17 cellular contexts compared by ENCODE assay signal in genomic region chr13:66128201-66128600, GRCh38.
DNase-seq lines count a peak whose midpoint lies in the region; ATAC-seq lines count a peak whose summit lies in the region.
"Had no signal": no experiment of that assay in that cellular context is flagged by ENCODE, and none has a peak within 500 bp of the region (broad histone marks: within the 10 kb centered on the region; RNA-seq: fewer than 3 reads in every experiment).

No MANE protein-coding gene starts in this region.

- peak; percentile 35 for ATAC-seq in GM18511 (IDR thresholded peaks at IDR 0.05; ENCODE audit: unreplicated experiment)
- peak; percentile 18 for ATAC-seq in GM19395 (IDR thresholded peaks at IDR 0.05; ENCODE audit: unreplicated experiment)
- ATAC-seq in HG02759 (IDR thresholded peaks at IDR 0.05; ENCODE audit: unreplicated experiment): peak; percentile 34
- ATAC-seq in HG03354 (IDR thresholded peaks at IDR 0.05; ENCODE audit: poor library complexity, severe bottlenecking, unreplicated experiment): peak; percentile 48
- no peak for ATAC-seq in GM21423 (IDR thresholded peaks at IDR 0.05; ENCODE audit: unreplicated experiment)
- ATAC-seq: A549 had no signal

- DNase-seq in AG08396 (ENCODE audit: low spot score) (no peak), NCI-H69 (lab: John Stamatoyannopoulos, UW) (no peak), T-helper 2 cell (no peak)
- DNase-seq: DMS79, KBM-7, NCI-H1048, NCI-H1694, NCI-H2107, NCI-H345, NCI-H526 treated with DMSO at 0.1 percent for 48 hours, PC-9 had no signal
